In the genomic region with DNA sequence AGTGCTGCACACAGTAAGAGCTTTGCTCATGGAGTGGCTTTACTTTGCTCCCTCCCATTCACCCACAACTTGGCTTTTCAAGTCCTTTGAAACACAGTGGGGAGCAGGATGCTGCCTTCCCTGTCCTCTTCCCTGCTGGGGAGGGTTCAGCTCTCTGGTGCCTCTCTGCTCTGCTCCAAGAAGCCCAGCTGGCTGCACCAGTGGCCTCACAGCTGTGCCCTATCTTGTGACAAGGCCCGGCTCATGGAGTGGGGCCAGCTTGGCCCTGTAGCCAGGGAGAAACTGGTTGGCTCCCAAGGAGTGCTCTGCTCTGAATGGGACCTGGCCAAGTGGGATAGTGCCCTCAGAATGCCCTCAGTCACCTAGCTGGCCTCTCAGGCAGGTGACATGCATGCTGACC, we compare ENCODE assay signal across 18 cellular contexts.
DNase-seq lines count a peak whose midpoint lies in the region; ATAC-seq and TF ChIP-seq lines count a peak whose summit lies in the region.
"Had no signal": no experiment of that assay in that cellular context is flagged by ENCODE, and none has a peak within 500 bp of the region (broad histone marks: within the 10 kb centered on the region; RNA-seq: fewer than 3 reads in every experiment).

No MANE protein-coding gene starts in this region.

- TF ChIP-seq CTCF in lower lobe of right lung (IDR thresholded peaks at IDR 0.05) (no peak), stomach (IDR thresholded peaks at IDR 0.05) (no peak), tibial artery (IDR thresholded peaks at IDR 0.05) (no peak)

- H3K4me1 ChIP-seq in lower lobe of right lung = peaks cover 4% of the 10 kb centered on the region
- peaks cover 3 to 9% (median 8%) of the 10 kb centered on the region in 4 donors for H3K4me1 ChIP-seq in stomach
- H3K4me1 ChIP-seq in tibial artery = peaks cover 0 to 22% (median 6%) of the 10 kb centered on the region in 4 donors
- H3K4me1 ChIP-seq: breast epithelium had no signal

- ATAC-seq in lower lobe of right lung = peak; percentile 42 to 45
- no peak for ATAC-seq in HG03571 (IDR thresholded peaks at IDR 0.05; ENCODE audit: unreplicated experiment)

- 14 to 56% (median 31%) methylated on average over 1 of the region's 1 CpG; no CpG with 5 or more reads in 1 of the 5 donors for WGBS in stomach, 5 donors

- TF ChIP-seq POLR2A in stomach (IDR thresholded peaks at IDR 0.05) = no peak

- no peaks in the 10 kb centered on the region for H3K36me3 ChIP-seq in lower lobe of right lung
- H3K36me3 ChIP-seq in stomach = no peaks in the 10 kb centered on the region
- no peaks in the 10 kb centered on the region for H3K36me3 ChIP-seq in tibial artery
- H3K36me3 ChIP-seq: breast epithelium had no signal

- intact Hi-C loops in lower lobe of right lung (cut with DNase I) (no loop called here), stomach (cut with DNase I; ENCODE audit: low total_unique reads) (no loop called here), tibial artery (cut with DNase I; ENCODE audit: low total_unique reads) (loop anchor here (10.0 kb wide), 1 partner anchor 338 kb away; no protein-coding TSS in a partner anchor)

- no peak for TF ChIP-seq EP300 in stomach (IDR thresholded peaks at IDR 0.05)

- H3K27me3 ChIP-seq in lower lobe of right lung (ENCODE audit: low read depth) = no peaks in the 10 kb centered on the region
- no peaks in the 10 kb centered on the region for H3K27me3 ChIP-seq in stomach
- H3K27me3 ChIP-seq in tibial artery = no peaks in the 10 kb centered on the region
- H3K27me3 ChIP-seq: breast epithelium had no signal

- H3K27ac ChIP-seq in lower lobe of right lung (no peak overlapping the region), stomach (no peak overlapping the region), tibial artery (no peak overlapping the region)
- H3K27ac ChIP-seq: breast epithelium, KMS-11 had no signal

- DNase-seq in NCI-H446 treated with DMSO at 0.1 percent for 48 hours (lab: John Stamatoyannopoulos, UW) (peak; percentile 37), globus pallidus (ENCODE audit: low spot score) (peak; percentile 93), lower lobe of right lung (no peak), stomach (peak; percentile 85), NCI-H2196 treated with DMSO at 0.1 percent for 48 hours (lab: John Stamatoyannopoulos, UW; ENCODE audit: unreplicated experiment) (no peak), NCI-H187 treated with DMSO at 0.1 percent for 48 hours (lab: John Stamatoyannopoulos, UW) (no peak), tibial artery (no peak)
- DNase-seq: activated naive CD4-positive, alpha-beta T cell treated with anti-CD3 and anti-CD28 coated beads, Interleukin-2, amount 50 U/mL, for 16 hours; effector memory CD4-positive, alpha-beta T cell; GDM1; HFFc6; NCI-H1417; NCI-H226; SHP77 treated with DMSO at 0.1 percent for 48 hours; stimulated activated naive CD4-positive, alpha-beta T cell had no signal

- no peaks in the 10 kb centered on the region for H3K9me3 ChIP-seq in lower lobe of right lung
- no peaks in the 10 kb centered on the region for H3K9me3 ChIP-seq in stomach
- no peaks in the 10 kb centered on the region for H3K9me3 ChIP-seq in tibial artery
- H3K9me3 ChIP-seq: breast epithelium had no signal

- H3K4me3 ChIP-seq in lower lobe of right lung (no peak overlapping the region), stomach (no peak overlapping the region), tibial artery (no peak overlapping the region)
- H3K4me3 ChIP-seq: breast epithelium had no signal

Comparison
In these comparisons a context has a peak if more than half of its experiments do, and no peak if none do; other contexts are left out.
1. DNase-seq: peak in NCI-H446 treated with DMSO at 0.1 percent for 48 hours (single experiment), globus pallidus (single experiment) and stomach (single experiment); none in lower lobe of right lung (single experiment), NCI-H2196 treated with DMSO at 0.1 percent for 48 hours (single experiment), NCI-H187 treated with DMSO at 0.1 percent for 48 hours (single experiment) and tibial artery (0 of 2).